ENCODE assay signal across 33 cellular contexts in the genomic region with DNA sequence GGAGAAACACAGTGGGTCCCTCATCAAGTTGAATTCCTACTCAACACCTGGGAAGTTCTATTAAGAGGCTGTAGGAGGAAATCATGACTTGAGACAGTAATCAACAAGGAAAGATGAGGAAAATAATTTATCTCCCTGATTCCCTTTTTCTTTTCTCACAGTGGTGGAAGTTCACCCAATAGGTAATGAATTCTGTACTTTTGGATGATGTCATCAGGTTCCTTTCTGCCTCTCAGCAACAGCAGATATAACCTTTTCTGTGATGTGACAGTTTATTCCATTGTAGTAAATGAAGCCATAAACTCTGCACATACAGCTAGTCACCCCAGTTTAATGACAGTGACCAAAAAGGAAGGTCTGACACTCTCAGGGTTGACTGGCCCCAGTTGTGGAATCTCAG.
"Had no signal": no experiment of that assay in that cellular context is flagged by ENCODE, and none has a peak within 500 bp of the region (broad histone marks: within the 10 kb centered on the region; RNA-seq: fewer than 3 reads in every experiment).

No MANE protein-coding gene starts in this region.

- DNase-seq: activated effector memory CD4-positive, alpha-beta T cell treated with anti-CD3 and anti-CD28 coated beads, Interleukin-2, amount 50 U/mL, for 16 hours; activated effector memory CD4-positive, alpha-beta T cell treated with Interleukin-2 at 50 U/mL for 16 hours; activated gamma-delta T cell; activated gamma-delta T cell treated with Interleukin-2 at 50 U/mL for 16 hours; activated naive CD4-positive, alpha-beta T cell; activated naive CD4-positive, alpha-beta T cell treated with anti-CD3 and anti-CD28 coated beads for 36 hours; activated naive CD4-positive, alpha-beta T cell treated with anti-CD3 and anti-CD28 coated beads, Interleukin-2, amount 10 ng/mL, durations not matched to agents 7 days and 5 days; activated naive CD4-positive, alpha-beta T cell treated with anti-CD3 and anti-CD28 coated beads, Interleukin-2, amount 50 U/mL, for 16 hours; activated naive CD4-positive, alpha-beta T cell treated with Interleukin-2 at 50 U/mL for 16 hours; activated naive CD8-positive, alpha-beta T cell treated with anti-CD3 and anti-CD28 coated beads for 36 hours; activated naive CD8-positive, alpha-beta T cell treated with anti-CD3 and anti-CD28 coated beads, Interleukin-2, amount 10 ng/mL, durations not matched to agents 7 days and 5 days; activated naive CD8-positive, alpha-beta T cell treated with anti-CD3 and anti-CD28 coated beads, Interleukin-2, amount 50 U/mL, for 24 hours; activated T-cell treated with anti-CD3 and anti-CD28 coated beads, Interleukin-2, amount 50 U/mL, for 24 hours; activated T-cell treated with anti-CD3 and anti-CD28 coated beads, Interleukin-2, amount 50 U/mL, for 4 hours; activated T-cell treated with anti-CD3 and anti-CD28 coated beads, Interleukin-2, amount 50 U/mL, for 48 hours; activated T-cell treated with anti-CD3 and anti-CD28 coated beads, Interleukin-2, amount 50 U/mL, for 72 hours; adrenal gland; amniotic stem cell; amygdala; anterior cingulate cortex; aorta; body of pancreas; brain microvascular endothelial cell; caudate nucleus; central memory CD4-positive, alpha-beta T cell; cerebellar nuclear complex had no signal

- H3K27ac ChIP-seq: adrenal gland, ascending aorta, body of pancreas, brain microvascular endothelial cell, breast epithelium, cardiac muscle cell had no signal

- H3K36me3 ChIP-seq: adrenal gland, ascending aorta, brain microvascular endothelial cell, breast epithelium, cardiac muscle cell had no signal

- FAIRE-seq: astrocyte, bronchial epithelial cell had no signal

- H3K9me3 ChIP-seq: adrenal gland, ascending aorta, body of pancreas had no signal

- H3K4me1 ChIP-seq: adrenal gland, ascending aorta, body of pancreas, breast epithelium had no signal

- H3K4me3 ChIP-seq: adrenal gland, ascending aorta, body of pancreas, breast epithelium, cardiac muscle cell had no signal

- ATAC-seq: activated naive CD4-positive, alpha-beta T cell treated with anti-CD3 and anti-CD28 coated beads, Interleukin-2, amount 50 U/mL, for 72 hours; activated naive CD8-positive, alpha-beta T cell treated with anti-CD3 and anti-CD28 coated beads, Interleukin-2, amount 50 U/mL, for 24 hours; activated T-cell treated with anti-CD3 and anti-CD28 coated beads, Interleukin-2, amount 50 U/mL, for 4 hours; activated T-cell treated with anti-CD3 and anti-CD28 coated beads, Interleukin-2, amount 50 U/mL, for 72 hours; activated T-helper 17 cell treated with anti-CD3 and anti-CD28 coated beads, Interleukin-2, amount 50 U/mL, for 72 hours; body of pancreas had no signal

- H3K27me3 ChIP-seq: adrenal gland, ascending aorta, body of pancreas, brain microvascular endothelial cell, breast epithelium, cardiac muscle cell had no signal
